ENCODE assay signal across 1 cellular context in genomic region chr6:32252326-32253009, GRCh38.
TF ChIP-seq lines count a peak whose summit lies in the region.

No MANE protein-coding gene starts in this region.

TF ChIP-seq in IMR-90, 13 proteins besides CTCF, POLR2A, EP300 and RAD21 (continued from another document):
- TF ChIP-seq USF2 (IDR thresholded peaks at IDR 0.05; ENCODE audit: low read depth, low read length) = no peak
- no peak for TF ChIP-seq SMC3 (IDR thresholded peaks at IDR 0.05; ENCODE audit: low read depth, low read length)
- TF ChIP-seq MXI1 (IDR thresholded peaks at IDR 0.05; ENCODE audit: borderline replicate concordance, low read depth, low read length) = no peak
- no peak for TF ChIP-seq CHD1 (IDR thresholded peaks at IDR 0.05; ENCODE audit: low read depth, low read length)
- TF ChIP-seq FOS (IDR thresholded peaks at IDR 0.05; ENCODE audit: low read depth, low read length) = no peak
- no peak for TF ChIP-seq CEBPB (IDR thresholded peaks at IDR 0.05; ENCODE audit: low read depth, low read length)
- no peak for TF ChIP-seq MAZ (IDR thresholded peaks at IDR 0.05; ENCODE audit: borderline replicate concordance, low read depth, low read length)
- TF ChIP-seq RFX5 (IDR thresholded peaks at IDR 0.05; ENCODE audit: low read depth, low read length) = no peak
TF ChIP-seq in IMR-90: peak in this region for 0.
